ENCODE assay signal across 1 cellular context in genomic region chr3:134802428-134803050, GRCh38.
TF ChIP-seq lines count a peak whose summit lies in the region.

No MANE protein-coding gene starts in this region.

TF ChIP-seq in GM12878, 131 proteins besides CTCF, POLR2A, EP300 and RAD21 (continued from another document):
- TF ChIP-seq USF2 (IDR thresholded peaks at IDR 0.05; ENCODE audit: borderline replicate concordance, low read depth, low read length) (no peak), STAT3 (IDR thresholded peaks at IDR 0.05; ENCODE audit: low read depth, low read length) (no peak), NBN (IDR thresholded peaks at IDR 0.05) (no peak), USF1 (IDR thresholded peaks at IDR 0.05; ENCODE audit: borderline replicate concordance, extremely low read length, insufficient read depth, low read depth, low read length) (no peak), MAX (IDR thresholded peaks at IDR 0.05; ENCODE audit: low read depth, low read length) (0 out of 2 replicates have a peak, but pooled peaks have one; percentile 22), DPF2 (IDR thresholded peaks at IDR 0.05) (no peak), ASH2L (IDR thresholded peaks at IDR 0.05; ENCODE audit: borderline replicate concordance, low read depth) (no peak)
